Comparison of ENCODE assay signal across 14 cellular contexts in genomic region chr1:21077085-21077484, GRCh38.
DNase-seq lines count a peak whose midpoint lies in the region; ATAC-seq and TF ChIP-seq lines count a peak whose summit lies in the region.
"Had no signal": no experiment of that assay in that cellular context is flagged by ENCODE, and none has a peak within 500 bp of the region (broad histone marks: within the 10 kb centered on the region; RNA-seq: fewer than 3 reads in every experiment).

No MANE protein-coding gene starts in this region.

- peaks cover 44% of the 10 kb centered on the region for H3K4me1 Mint-ChIP-seq in HFFc6 (ENCODE audit: low read depth)
- H3K4me1 Mint-ChIP-seq in T-cell, result peaks cover 0 to 11% (median 5%) of the 10 kb centered on the region in 3 donors

- H3K27me3 ChIP-seq in aorta (ENCODE audit: control insufficient read depth in 1 of 2, insufficient read depth in 2 of 2, low read length in 1 of 2), result no peaks in the 10 kb centered on the region
- H3K27me3 ChIP-seq: SJCRH30 had no signal

- H3K27ac Mint-ChIP-seq in HFFc6 (peak overlapping the region; percentile 80), T-cell (peak overlapping the region in 1 of 2 donors; percentile 31)
- H3K27ac Mint-ChIP-seq: stimulated activated naive CD8-positive, alpha-beta T cell treated with anti-CD3 and anti-CD28 coated beads, Interleukin-15, Interleukin-2, amounts not matched to agents 100 ng/mL and 50 ng/mL, for 24 hours had no signal

- ATAC-seq in T-cell (replicated peaks in 1 of 4) (no peak), Right ventricle myocardium superior (ENCODE audit: poor library complexity) (no peak), aorta (ENCODE audit: low FRiP score) (no peak)

- H3K27me3 Mint-ChIP-seq in HFFc6 (ENCODE audit: insufficient read depth) (no peaks in the 10 kb centered on the region), T-cell (no peaks in the 10 kb centered on the region)
- H3K27me3 Mint-ChIP-seq: stimulated activated naive CD8-positive, alpha-beta T cell treated with anti-CD3 and anti-CD28 coated beads, Interleukin-15, Interleukin-2, amounts not matched to agents 100 ng/mL and 50 ng/mL, for 24 hours had no signal

- no peak overlapping the region for H3K27ac ChIP-seq in aorta (ENCODE audit: low read depth in 1 of 2, low read length in 2 of 2)
- H3K27ac ChIP-seq: parathyroid adenoma, SJCRH30 had no signal

- no peak overlapping the region; the same call in 1 of the 2 replicates for H3K4me3 Mint-ChIP-seq in HFFc6
- H3K4me3 Mint-ChIP-seq in T-cell, result no peak overlapping the region
- H3K4me3 Mint-ChIP-seq: stimulated activated naive CD8-positive, alpha-beta T cell treated with anti-CD3 and anti-CD28 coated beads, Interleukin-15, Interleukin-2, amounts not matched to agents 100 ng/mL and 50 ng/mL, for 24 hours had no signal

- no peaks in the 10 kb centered on the region for H3K9me3 ChIP-seq in aorta (ENCODE audit: control insufficient read depth, low read length)
- H3K9me3 ChIP-seq: SJCRH30 had no signal

- H3K36me3 Mint-ChIP-seq in HFFc6 (ENCODE audit: low read depth) (peaks cover 22% of the 10 kb centered on the region), T-cell (peaks cover 39% of the 10 kb centered on the region)

- CTCF ChIA-PET in T-cell (lab: Charles Lee), result no interaction called here

- TF ChIP-seq CTCF in HFFc6 (IDR thresholded peaks at IDR 0.05) (no peak), fibroblast of mammary gland (conservative IDR thresholded peaks at IDR 0.05; ENCODE audit: control insufficient read depth, insufficient read depth, low read depth, low read length) (no peak)

- DNase-seq in HFFc6 (peak; percentile 34), SW 1271 (lab: John Stamatoyannopoulos, UW) (peak; percentile 8 to 47), fibroblast of mammary gland (ENCODE audit: low read depth) (peak; percentile 81), renal cortical epithelial cell (ENCODE audit: low read depth) (peak; percentile 47), T-cell (no peak), Right ventricle myocardium superior (no peak), aorta (no peak)
- DNase-seq: activated CD4-positive, alpha-beta T cell treated with anti-CD3 and anti-CD28 coated beads for 4 hours; activated gamma-delta T cell; head of caudate nucleus; KBM-7; SJCRH30 had no signal

- no peaks in the 10 kb centered on the region for H3K4me1 ChIP-seq in aorta (ENCODE audit: control insufficient read depth in 1 of 2, insufficient read depth in 2 of 2, low read length in 2 of 2)
- H3K4me1 ChIP-seq: parathyroid adenoma, SJCRH30 had no signal

- POLR2A ChIA-PET in T-cell (lab: Charles Lee), result no interaction called here

- intact Hi-C loops in Right ventricle myocardium superior (cut with DNase I) (no loop called here), aorta (cut with DNase I) (no loop called here)

- H3K4me3 ChIP-seq in fibroblast of mammary gland (ENCODE audit: control insufficient read depth, low read depth, low read length) (no peak overlapping the region), aorta (ENCODE audit: low read length in 2 of 2) (no peak overlapping the region)
- H3K4me3 ChIP-seq: SJCRH30 had no signal

- no peaks in the 10 kb centered on the region for H3K36me3 ChIP-seq in aorta (ENCODE audit: control insufficient read depth in 1 of 2, insufficient read depth in 2 of 2, low read length in 1 of 2)

- no peaks in the 10 kb centered on the region for H3K9me3 Mint-ChIP-seq in HFFc6
- no peaks in the 10 kb centered on the region for H3K9me3 Mint-ChIP-seq in T-cell
- H3K9me3 Mint-ChIP-seq: stimulated activated naive CD8-positive, alpha-beta T cell treated with anti-CD3 and anti-CD28 coated beads, Interleukin-15, Interleukin-2, amounts not matched to agents 100 ng/mL and 50 ng/mL, for 24 hours had no signal

Comparison
In these comparisons a context has a peak if more than half of its experiments do, and no peak if none do; other contexts are left out.
1. DNase-seq: peak in HFFc6 (single experiment), SW 1271 (2 of 2), fibroblast of mammary gland (single experiment) and renal cortical epithelial cell (single experiment); none in T-cell (0 of 34), Right ventricle myocardium superior (single experiment) and aorta (0 of 2).